19 cellular contexts compared by ENCODE assay signal in the genomic region with DNA sequence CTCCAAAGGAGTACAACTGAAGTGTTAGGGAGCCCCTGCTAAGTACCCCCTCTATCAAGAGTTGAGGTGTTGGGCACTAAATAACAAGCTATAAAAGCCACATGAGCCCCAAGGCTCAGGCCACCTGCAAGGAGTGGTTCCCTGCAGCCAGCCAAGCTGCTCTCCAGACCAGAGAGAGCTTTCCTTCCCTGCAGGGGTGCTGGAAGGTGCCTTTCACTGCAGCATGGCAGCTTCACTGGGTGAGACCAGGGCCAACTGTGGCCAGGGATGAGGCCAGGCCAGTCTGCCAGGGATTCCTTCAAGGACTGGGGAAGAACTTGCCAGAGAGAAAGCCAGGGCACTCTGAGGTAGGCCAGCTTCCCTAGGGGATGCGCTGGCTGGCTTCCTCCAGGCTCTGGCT.
"Had no signal": no experiment of that assay in that cellular context is flagged by ENCODE, and none has a peak within 500 bp of the region (broad histone marks: within the 10 kb centered on the region; RNA-seq: fewer than 3 reads in every experiment).

No MANE protein-coding gene starts in this region.

- H3K9ac ChIP-seq: parathyroid adenoma had no signal

- H3K4me1 ChIP-seq: parathyroid adenoma, tibial artery had no signal

- H3K4me3 ChIP-seq: body of pancreas, cardiac muscle cell, esophagus squamous epithelium, heart left ventricle, tibial artery had no signal

- DNase-seq: activated CD4-positive, alpha-beta T cell treated with anti-CD3 and anti-CD28 coated beads for 1 hour; activated gamma-delta T cell treated with Interleukin-2 at 50 U/mL for 16 hours; activated T-cell treated with anti-CD3 and anti-CD28 coated beads, Interleukin-2, amount 50 U/mL, for 1 hour; body of pancreas; effector memory CD4-positive, alpha-beta T cell; esophagus squamous epithelium; heart left ventricle; islet precursor cell; left colon; nephron progenitor cell; nucleus accumbens; right cardiac atrium; stimulated activated CD4-positive, alpha-beta T cell treated with anti-CD3 and anti-CD28 coated beads, Interleukin-12 subunit alpha, Interleukin-12 subunit beta, amount 100 ng/mL, for 4 hours; stimulated activated CD4-positive, alpha-beta T cell treated with anti-CD3 and anti-CD28 coated beads, Interleukin-4, amount 100 ng/mL, for 4 hours; stimulated activated naive CD8-positive, alpha-beta T cell treated with anti-CD3 and anti-CD28 coated beads, Interleukin-15, Interleukin-2, amounts not matched to agents 100 U/mL and 50 U/mL, for 24 hours; tibial artery had no signal

- H3K36me3 ChIP-seq: cardiac muscle cell, esophagus squamous epithelium, heart left ventricle, tibial artery had no signal

- H3K9me3 ChIP-seq: body of pancreas, esophagus squamous epithelium, heart left ventricle, tibial artery had no signal

- H3K27ac ChIP-seq: cardiac muscle cell, parathyroid adenoma, tibial artery, VCaP had no signal

- H3K27me3 ChIP-seq: body of pancreas, cardiac muscle cell, heart left ventricle had no signal

- ATAC-seq: body of pancreas; heart left ventricle; left colon; right cardiac atrium; stimulated activated naive CD8-positive, alpha-beta T cell treated with anti-CD3 and anti-CD28 coated beads, Interleukin-15, Interleukin-2, amounts not matched to agents 100 U/mL and 50 U/mL, for 24 hours had no signal
